26 cellular contexts compared by ENCODE assay signal in genomic region chr13:22736768-22737092, GRCh38.
"Had no signal": no experiment of that assay in that cellular context is flagged by ENCODE, and none has a peak within 500 bp of the region (broad histone marks: within the 10 kb centered on the region; RNA-seq: fewer than 3 reads in every experiment).

No MANE protein-coding gene starts in this region.

- H3K36me3 ChIP-seq: esophagus muscularis mucosa, gastroesophageal sphincter, heart left ventricle, prostate gland, sigmoid colon, stomach, thyroid gland had no signal

- H3K27me3 ChIP-seq: foreskin keratinocyte, thyroid gland had no signal

- DNase-seq: central memory CD4-positive, alpha-beta T cell; dorsolateral prefrontal cortex; effector CD4-positive, alpha-beta T cell; foreskin keratinocyte; heart left ventricle; hippocampal formation; immature natural killer cell; mammary epithelial cell; sigmoid colon; stimulated activated CD4-positive, alpha-beta T cell treated with anti-CD3 and anti-CD28 coated beads, Interleukin-2, amount 100 ng/mL, for 24 hours; stimulated activated CD4-positive, alpha-beta T cell treated with anti-CD3 and anti-CD28 coated beads, Interleukin-4, amount 100 ng/mL, for 24 hours; stimulated activated naive CD4-positive, alpha-beta T cell treated with Interleukin-2 at 50 U/mL for 16 hours; stomach; thyroid gland; trophoblast cell had no signal

- H3K9me3 ChIP-seq: prostate gland, stomach, thyroid gland had no signal

- H3K4me1 ChIP-seq: esophagus muscularis mucosa, foreskin keratinocyte, gastroesophageal sphincter, heart left ventricle, parathyroid adenoma, prostate gland, sigmoid colon, stomach, thyroid gland had no signal

- H3K27ac Mint-ChIP-seq: immature natural killer cell; natural killer cell treated with Interleukin-12 subunit alpha and Interleukin-12 subunit beta and Interleukin-15 and Interleukin-18, amount 100 ng/mL, for 72 hours; stimulated activated effector memory CD8-positive, alpha-beta T cell treated with anti-CD3 and anti-CD28 coated beads, Interleukin-12 subunit alpha, Interleukin-12 subunit beta, amount 100 ng/mL, for 72 hours had no signal

- FAIRE-seq: colon, endothelial cell of umbilical vein, keratinocyte had no signal

- H3K4me1 Mint-ChIP-seq: immature natural killer cell; neural crest cell; stimulated activated effector memory CD8-positive, alpha-beta T cell treated with anti-CD3 and anti-CD28 coated beads, Interleukin-12 subunit alpha, Interleukin-12 subunit beta, amount 100 ng/mL, for 72 hours had no signal

- H3K4me3 ChIP-seq: dorsolateral prefrontal cortex, esophagus muscularis mucosa, gastroesophageal sphincter, heart left ventricle, prostate gland, sigmoid colon, stomach, thyroid gland had no signal

- ATAC-seq: foreskin keratinocyte; gastroesophageal sphincter; heart left ventricle; natural killer cell treated with Interleukin-12 subunit alpha and Interleukin-12 subunit beta and Interleukin-15 and Interleukin-18, amount 100 ng/mL, for 72 hours; right cardiac atrium; stimulated activated effector memory CD8-positive, alpha-beta T cell treated with anti-CD3 and anti-CD28 coated beads, Interleukin-12 subunit alpha, Interleukin-12 subunit beta, amount 100 ng/mL, for 72 hours had no signal

- H3K9me3 Mint-ChIP-seq: neural crest cell had no signal

- H3K36me3 Mint-ChIP-seq: immature natural killer cell; natural killer cell treated with Interleukin-12 subunit alpha and Interleukin-12 subunit beta and Interleukin-15 and Interleukin-18, amount 100 ng/mL, for 72 hours; stimulated activated effector memory CD8-positive, alpha-beta T cell treated with anti-CD3 and anti-CD28 coated beads, Interleukin-12 subunit alpha, Interleukin-12 subunit beta, amount 100 ng/mL, for 72 hours had no signal

- H2AFZ ChIP-seq: parathyroid adenoma had no signal

- H3K79me2 ChIP-seq: parathyroid adenoma had no signal

- H3K9ac ChIP-seq: parathyroid adenoma had no signal

- H3K4me3 Mint-ChIP-seq: immature natural killer cell; natural killer cell treated with Interleukin-12 subunit alpha and Interleukin-12 subunit beta and Interleukin-15 and Interleukin-18, amount 100 ng/mL, for 72 hours; neural crest cell; stimulated activated effector memory CD8-positive, alpha-beta T cell treated with anti-CD3 and anti-CD28 coated beads, Interleukin-12 subunit alpha, Interleukin-12 subunit beta, amount 100 ng/mL, for 72 hours had no signal

- H3K27ac ChIP-seq: dorsolateral prefrontal cortex, esophagus muscularis mucosa, foreskin keratinocyte, gastroesophageal sphincter, heart left ventricle, parathyroid adenoma, prostate gland, sigmoid colon, stomach, thyroid gland had no signal
